Comparison of ENCODE assay signal across 8 cellular contexts in genomic region chr7:148884299-148885022, GRCh38. TPM values are rescaled to one million over a fixed set of nuclear protein-coding genes. Genes with fewer than 3 reads are reported as not detected.
DNase-seq lines count a peak whose midpoint lies in the region; ATAC-seq and TF ChIP-seq lines count a peak whose summit lies in the region.

No MANE protein-coding gene starts in this region.

- peak overlapping the region; percentile 81 to 95 (median 87) for H3K27ac ChIP-seq in adrenal gland

- no peaks in the 10 kb centered on the region for H3K27me3 ChIP-seq in adrenal gland

- H3K36me3 ChIP-seq in adrenal gland (replicated peaks in 1 of 2) = no peaks in the 10 kb centered on the region

- ATAC-seq in HG02763 (IDR thresholded peaks at IDR 0.05; ENCODE audit: unreplicated experiment) = peak; percentile 91
- ATAC-seq in left cardiac atrium = peak; percentile 98 to 99

- H3K4me1 ChIP-seq in adrenal gland (replicated peaks in 1 of 2) = no peaks in the 10 kb centered on the region

- peak overlapping the region; percentile 92 for H3K27ac Mint-ChIP-seq in progenitor cell of endocrine pancreas

- TF ChIP-seq CTCF in GM13976 (IDR thresholded peaks at IDR 0.05; ENCODE audit: borderline replicate concordance, control extremely low read depth, extremely low read depth, insufficient read depth, missing control alignments) (no peak), adrenal gland (IDR thresholded peaks at IDR 0.05) (no peak), progenitor cell of endocrine pancreas (IDR thresholded peaks at IDR 0.05; ENCODE audit: unreplicated experiment) (no peak)

- peak; percentile 98 for DNase-seq in GM13976 (ENCODE audit: low spot score)
- peak; percentile 97 to 99 (median 98) for DNase-seq in NCI-H1417 (lab: John Stamatoyannopoulos, UW)
- DNase-seq in T follicular helper cell (ENCODE audit: low read depth) = peak; percentile 88
- peak; percentile 90 to 95 (median 91) for DNase-seq in adrenal gland
- DNase-seq in left cardiac atrium = peak; percentile 94
- DNase-seq in progenitor cell of endocrine pancreas (ENCODE audit: low spot score, unreplicated experiment) = peak; percentile 88
- peak; percentile 94 for DNase-seq in ureter (ENCODE audit: low spot score)

- intact Hi-C loops in adrenal gland (cut with DNase I) (loop anchor here in 1 of 2 donors (5.0 kb wide), 1 partner anchor 58 kb away; no protein-coding TSS in a partner anchor), left cardiac atrium (cut with DNase I) (loop anchor here in 1 of 2 donors (2.0 to 10.0 kb wide), 3 partner anchors 56 to 380 kb away; no protein-coding TSS in a partner anchor)

- WGBS in adrenal gland, 4 donors = 0 to 1% (median 0%) methylated on average over 5 to 101 of the region's 101 CpGs

- peak; percentile 62 to 82 for TF ChIP-seq POLR2A in adrenal gland (IDR thresholded peaks at IDR 0.05)

- no peaks in the 10 kb centered on the region for H3K27me3 Mint-ChIP-seq in progenitor cell of endocrine pancreas

- H3K36me3 Mint-ChIP-seq in progenitor cell of endocrine pancreas (ENCODE audit: insufficient read depth) = peaks cover 1% of the 10 kb centered on the region

- in situ Hi-C loops in GM13976 (cut with MboI; ENCODE audit: low sequenced_read_pairs, unreplicated experiment) = no loop called here

- H3K4me1 Mint-ChIP-seq in progenitor cell of endocrine pancreas (ENCODE audit: low read depth) = peaks cover 9% of the 10 kb centered on the region

- no peaks in the 10 kb centered on the region for H3K9me3 Mint-ChIP-seq in progenitor cell of endocrine pancreas (ENCODE audit: low read depth)

- peak overlapping the region; percentile 9 to 95 (median 70) for H3K4me3 ChIP-seq in adrenal gland

- peak overlapping the region; percentile 83 for H3K4me3 Mint-ChIP-seq in progenitor cell of endocrine pancreas (ENCODE audit: low read depth)

- no peaks in the 10 kb centered on the region for H3K9me3 ChIP-seq in adrenal gland (replicated peaks in 1 of 3)

RNA-seq across cellular contexts. Expression of gene EZH2, which starts 0.4 kb away (rescaled TPM):
- total RNA-seq in adrenal gland (1 to 10 TPM in 7 of 8 donors, under 1 TPM in 1; 0.61 to 3.1 (median 2.2) TPM), left cardiac atrium (1 to 10 TPM; 1.9 to 2.3 TPM), progenitor cell of endocrine pancreas (56.6 and 57.6 TPM in 2 replicates), ureter (3.6 TPM)
- 1 to 10 TPM; 2.3 to 5.4 (median 3.1) TPM for polyA plus RNA-seq in adrenal gland

Comparison
In these comparisons a context has a peak if more than half of its experiments do, and no peak if none do; other contexts are left out.
1. Peak in every context shown above with its lines: DNase-seq, ATAC-seq, H3K4me3 ChIP-seq and H3K27ac ChIP-seq.
2. RNA of gene EZH2, which starts 0.4 kb away (total RNA-seq): 56.6 to 57.6 TPM in progenitor cell of endocrine pancreas; 3.6 TPM in ureter (single experiment), 1.9 to 2.3 TPM in left cardiac atrium and 0.61 to 3.1 TPM in adrenal gland; every median in the first group is over 10 times any median in the second.